ENCODE assay signal across 20 cellular contexts in the genomic region with DNA sequence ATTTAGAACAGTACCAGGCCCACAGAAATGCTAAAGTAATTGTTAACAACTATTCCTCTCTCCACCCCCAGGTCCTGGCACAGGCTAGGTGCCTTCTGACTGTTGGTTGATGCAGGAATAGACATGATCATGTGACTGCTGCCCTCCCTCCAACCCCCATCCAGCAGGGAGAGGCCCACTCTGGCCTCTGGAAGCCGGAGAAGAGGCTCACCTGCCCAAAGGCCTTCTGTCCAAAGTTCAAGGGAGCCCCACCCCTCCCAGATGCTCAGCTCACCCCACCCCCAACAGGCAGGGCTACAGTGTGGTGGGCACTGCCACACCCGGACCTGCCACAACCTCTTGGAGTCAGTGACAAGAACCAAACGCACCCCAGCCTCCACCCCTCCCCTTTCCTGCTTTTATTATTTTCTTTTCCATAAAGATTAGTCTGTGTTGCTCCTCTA. TPM values are rescaled to one million over a fixed set of nuclear protein-coding genes. Genes with fewer than 3 reads are reported as not detected.
DNase-seq lines count a peak whose midpoint lies in the region; ATAC-seq and TF ChIP-seq lines count a peak whose summit lies in the region.
"Had no signal": no experiment of that assay in that cellular context is flagged by ENCODE, and none has a peak within 500 bp of the region (broad histone marks: within the 10 kb centered on the region; RNA-seq: fewer than 3 reads in every experiment).

No MANE protein-coding gene starts in this region.

- peak; percentile 59 for DNase-seq in HuH-7 (ENCODE audit: low spot score)
- DNase-seq in body of pancreas, result no peak
- peak; percentile 69 for DNase-seq in mucosa of gallbladder (ENCODE audit: low spot score)
- DNase-seq in transverse colon, result peak; percentile 75
- no peak for DNase-seq in stimulated activated naive CD4-positive, alpha-beta T cell (lab: John Stamatoyannopoulos, UW)
- no peak for DNase-seq in UCSD-AML1 (lab: John Stamatoyannopoulos, UW; ENCODE audit: unreplicated experiment)
- DNase-seq: activated CD4-positive, CD25-positive, alpha-beta regulatory T cell treated with anti-CD3 and anti-CD28 coated beads, Interleukin-2, amount 50 U/mL, for 72 hours; activated CD8-positive, alpha-beta memory T cell treated with anti-CD3 and anti-CD28 coated beads for 24 hours; activated T-cell treated with anti-CD3 and anti-CD28 coated beads, Interleukin-2, amount 50 U/mL, for 4 hours; CD8-positive, alpha-beta memory T cell; DND-41; GOT3; NCI-H2107; NCI-H524 treated with DMSO at 0.1 percent for 48 hours; sigmoid colon; T1000; testis had no signal

- no peak for TF ChIP-seq EP300 in transverse colon (IDR thresholded peaks at IDR 0.05; ENCODE audit: low read depth)
- TF ChIP-seq EP300 in gastroesophageal sphincter (IDR thresholded peaks at IDR 0.05), result no peak

- 24 to 27% methylated on average over 2 to 3 of the region's 3 CpGs for WGBS in body of pancreas, 2 donors
- WGBS in transverse colon (ENCODE audit: low coverage in 1 of 2), 2 donors, result 33 to 41% methylated on average over 1 to 3 of the region's 3 CpGs
- 18% methylated on average over 2 of the region's 3 CpGs; no CpG with 5 or more reads in 1 of the 2 donors for WGBS in gastroesophageal sphincter (ENCODE audit: low coverage in 1 of 2), 2 donors

- H3K27me3 ChIP-seq in body of pancreas (no peaks in the 10 kb centered on the region), transverse colon (peaks cover 17% of the 10 kb centered on the region), gastroesophageal sphincter (peaks cover 27% of the 10 kb centered on the region)
- H3K27me3 ChIP-seq: ascending aorta, testis had no signal

- TF ChIP-seq CTCF in body of pancreas (IDR thresholded peaks at IDR 0.05) (no peak), transverse colon (IDR thresholded peaks at IDR 0.05) (peak in 1 of 5 experiments; percentile 10), gastroesophageal sphincter (IDR thresholded peaks at IDR 0.05) (no peak)

- ATAC-seq in body of pancreas, result peak; percentile 29
- ATAC-seq in gastroesophageal sphincter, result no peak
- ATAC-seq: activated T-cell treated with anti-CD3 and anti-CD28 coated beads, Interleukin-2, amount 50 U/mL, for 4 hours had no signal

- H3K36me3 ChIP-seq in body of pancreas (replicated peaks in 1 of 2; ENCODE audit: insufficient read depth in 1 of 2, low read depth in 2 of 2), result no peaks in the 10 kb centered on the region
- no peaks in the 10 kb centered on the region for H3K36me3 ChIP-seq in transverse colon
- H3K36me3 ChIP-seq in gastroesophageal sphincter, result no peaks in the 10 kb centered on the region
- H3K36me3 ChIP-seq: ascending aorta, sigmoid colon had no signal

- H3K4me1 ChIP-seq in body of pancreas (peaks cover 13% of the 10 kb centered on the region), transverse colon (peaks cover 0 to 30% (median 22%) of the 10 kb centered on the region in 4 donors), gastroesophageal sphincter (no peaks in the 10 kb centered on the region)
- H3K4me1 ChIP-seq: ascending aorta, parathyroid adenoma, sigmoid colon, testis had no signal

- no peaks in the 10 kb centered on the region for H3K9me3 ChIP-seq in body of pancreas
- H3K9me3 ChIP-seq in transverse colon, result no peaks in the 10 kb centered on the region
- no peaks in the 10 kb centered on the region for H3K9me3 ChIP-seq in gastroesophageal sphincter
- H3K9me3 ChIP-seq: ascending aorta, sigmoid colon, testis had no signal

- in situ Hi-C loops in transverse colon (cut with MboI; ENCODE audit: low pct_ligation_motif_present in 1 of 4, low pct_unique_long_range_greater_than_20kb in 1 of 4, low sequenced_read_pairs in 3 of 4), result no loop called here

- H3K27ac ChIP-seq in body of pancreas (peak overlapping the region in 2 of 4 donors; percentile 20 to 50), transverse colon (peak overlapping the region; percentile 67 to 86 (median 80)), gastroesophageal sphincter (no peak overlapping the region)
- H3K27ac ChIP-seq: ascending aorta, parathyroid adenoma, sigmoid colon, testis had no signal

- intact Hi-C loops in body of pancreas (cut with DNase I), result no loop called here
- intact Hi-C loops in transverse colon (cut with DNase I; ENCODE audit: low total_unique reads), result loop anchor here (5.0 kb wide), 1 partner anchor 258 kb away; a partner anchor contains a TSS

- H3K4me3 ChIP-seq in body of pancreas (no peak overlapping the region), transverse colon (no peak overlapping the region), gastroesophageal sphincter (no peak overlapping the region)
- H3K4me3 ChIP-seq: ascending aorta, sigmoid colon, testis had no signal

- TF ChIP-seq POLR2A in body of pancreas (IDR thresholded peaks at IDR 0.05), result no peak
- no peak for TF ChIP-seq POLR2A in transverse colon (IDR thresholded peaks at IDR 0.05)
- no peak for TF ChIP-seq POLR2A in gastroesophageal sphincter (IDR thresholded peaks at IDR 0.05)

RNA-seq across cellular contexts. Expression of a gene that starts 26.9 kb away (rescaled TPM):
- total RNA-seq in body of pancreas (10 to 100 TPM in 1 of 2 donors, 1 to 10 TPM in 1; 8.6 to 10.5 TPM), mucosa of gallbladder (66.5 TPM), transverse colon (10 to 100 TPM; 13.8 to 45.6 (median 17.2) TPM), gastroesophageal sphincter (10 to 100 TPM in 2 of 4 donors, 1 to 10 TPM in 2; 8.2 to 25.8 (median 11.7) TPM)

Comparison
In these comparisons a context has a peak if more than half of its experiments do, and no peak if none do; other contexts are left out.
1. DNase-seq: peak in HuH-7 (single experiment), mucosa of gallbladder (single experiment) and transverse colon (single experiment); none in body of pancreas (0 of 4), stimulated activated naive CD4-positive, alpha-beta T cell (0 of 6) and UCSD-AML1 (single experiment).
2. H3K27ac ChIP-seq: peak in transverse colon (4 of 4); none in gastroesophageal sphincter (0 of 4).